ENCODE assay signal across 17 cellular contexts in genomic region chr6:53333439-53334408, GRCh38. TPM values are rescaled to one million over a fixed set of nuclear protein-coding genes. Genes with fewer than 3 reads are reported as not detected.
DNase-seq lines count a peak whose midpoint lies in the region; ATAC-seq and TF ChIP-seq lines count a peak whose summit lies in the region.
"Had no signal": no experiment of that assay in that cellular context is flagged by ENCODE, and none has a peak within 500 bp of the region (broad histone marks: within the 10 kb centered on the region; RNA-seq: fewer than 3 reads in every experiment).

No MANE protein-coding gene starts in this region.

- ATAC-seq in CD4-positive, CD25-positive, alpha-beta regulatory T cell (ENCODE audit: low read depth in 2 of 2), result no peak
- ATAC-seq in GM23338 (no peak), HG03196 (IDR thresholded peaks at IDR 0.05; ENCODE audit: unreplicated experiment) (no peak), HG03442 (IDR thresholded peaks at IDR 0.05; ENCODE audit: unreplicated experiment) (no peak)
- no peak for ATAC-seq in activated CD8-positive, alpha-beta T cell treated with anti-CD3 and anti-CD28 coated beads, Interleukin-2, amount 10 ng/mL, durations not matched to agents 7 days and 5 days
- ATAC-seq: left lung had no signal

- H3K4me1 ChIP-seq in CD4-positive, CD25-positive, alpha-beta regulatory T cell (ENCODE audit: control insufficient read depth, insufficient read depth, low read length, poor library complexity, severe bottlenecking), result peaks cover 92% of the 10 kb centered on the region
- H3K4me1 ChIP-seq in GM23338 (ENCODE audit: insufficient read depth) (peaks cover 38% of the 10 kb centered on the region), liver (ENCODE audit: control insufficient read depth in 4 of 4, insufficient read depth in 4 of 4, low read length in 3 of 4) (peaks cover 2 to 38% (median 23%) of the 10 kb centered on the region in 4 donors), tibial artery (peaks cover 0 to 8% (median 2%) of the 10 kb centered on the region in 4 donors)
- H3K4me1 ChIP-seq: Caco-2 had no signal

- POLR2A ChIA-PET in activated CD8-positive, alpha-beta T cell treated with anti-CD3 and anti-CD28 coated beads, Interleukin-2, amount 10 ng/mL, durations not matched to agents 7 days and 5 days (lab: Charles Lee), result no interaction called here

- peaks cover 34 to 87% (median 71%) of the 10 kb centered on the region in 4 donors for H3K4me1 Mint-ChIP-seq in CD4-positive, CD25-positive, alpha-beta regulatory T cell
- H3K4me1 Mint-ChIP-seq in GM23338, result peaks cover 50% of the 10 kb centered on the region
- H3K4me1 Mint-ChIP-seq in activated CD8-positive, alpha-beta T cell treated with anti-CD3 and anti-CD28 coated beads, Interleukin-2, amount 10 ng/mL, durations not matched to agents 7 days and 5 days (ENCODE audit: low read depth), result peaks cover 71% of the 10 kb centered on the region

- peak overlapping the region; percentile 94 to 100 (median 99) for H3K27ac Mint-ChIP-seq in CD4-positive, CD25-positive, alpha-beta regulatory T cell
- H3K27ac Mint-ChIP-seq in GM23338, result no peak overlapping the region
- H3K27ac Mint-ChIP-seq in activated CD8-positive, alpha-beta T cell treated with anti-CD3 and anti-CD28 coated beads, Interleukin-2, amount 10 ng/mL, durations not matched to agents 7 days and 5 days, result peak overlapping the region; percentile 84

- H3F3A ChIP-seq in GM23338 (replicated peaks; ENCODE audit: low read depth), result no peaks in the 10 kb centered on the region; the same call in 1 of the 2 replicates

- peaks cover 76% of the 10 kb centered on the region for H4K20me1 ChIP-seq in GM23338 (replicated peaks; ENCODE audit: insufficient read depth)

- no peaks in the 10 kb centered on the region for H3K9me2 ChIP-seq in GM23338 (ENCODE audit: insufficient read depth)

- CTCF ChIA-PET in activated CD8-positive, alpha-beta T cell treated with anti-CD3 and anti-CD28 coated beads, Interleukin-2, amount 10 ng/mL, durations not matched to agents 7 days and 5 days (lab: Charles Lee), result no interaction called here

- intact Hi-C loops in tibial artery (cut with DNase I; ENCODE audit: low total_unique reads), result no loop called here

- peak overlapping the region; percentile 50 to 91 (median 82) for H3K4me3 Mint-ChIP-seq in CD4-positive, CD25-positive, alpha-beta regulatory T cell
- H3K4me3 Mint-ChIP-seq in GM23338, result no peak overlapping the region
- H3K4me3 Mint-ChIP-seq in activated CD8-positive, alpha-beta T cell treated with anti-CD3 and anti-CD28 coated beads, Interleukin-2, amount 10 ng/mL, durations not matched to agents 7 days and 5 days, result peak overlapping the region; percentile 16

- DNase-seq in CD4-positive, CD25-positive, alpha-beta regulatory T cell, result no peak
- DNase-seq in GM23338 (ENCODE audit: low spot score) (no peak), NCI-H2081 (lab: John Stamatoyannopoulos, UW) (no peak), tibial artery (no peak)
- no peak for DNase-seq in activated CD8-positive, alpha-beta T cell treated with anti-CD3 and anti-CD28 coated beads, Interleukin-2, amount 10 ng/mL, durations not matched to agents 7 days and 5 days
- DNase-seq: activated CD8-positive, alpha-beta memory T cell treated with anti-CD3 and anti-CD28 coated beads for 24 hours; Caco-2; IMR-90; left lung; NCI-H1417 treated with DMSO at 0.1 percent for 48 hours; NCI-H510A treated with DMSO at 0.1 percent for 48 hours; stomach had no signal

- H3K36me3 Mint-ChIP-seq in CD4-positive, CD25-positive, alpha-beta regulatory T cell, result peaks cover 13% of the 10 kb centered on the region
- H3K36me3 Mint-ChIP-seq in GM23338 (ENCODE audit: low read depth), result peaks cover 8% of the 10 kb centered on the region; the same call in 2 of the 3 replicates
- H3K36me3 Mint-ChIP-seq in activated CD8-positive, alpha-beta T cell treated with anti-CD3 and anti-CD28 coated beads, Interleukin-2, amount 10 ng/mL, durations not matched to agents 7 days and 5 days (ENCODE audit: low read depth), result peaks cover 39% of the 10 kb centered on the region

- WGBS in liver, result 51% methylated on average over 5 of the region's 5 CpGs

- no peak for TF ChIP-seq CTCF in GM23338 (conservative IDR thresholded peaks at IDR 0.05; ENCODE audit: low read depth in 2 of 2)
- TF ChIP-seq CTCF in liver (IDR thresholded peaks at IDR 0.05; ENCODE audit: low read depth, low read length, missing input control), result no peak
- TF ChIP-seq CTCF in tibial artery (IDR thresholded peaks at IDR 0.05), result no peak

- H3K27me3 Mint-ChIP-seq in CD4-positive, CD25-positive, alpha-beta regulatory T cell, result no peaks in the 10 kb centered on the region
- H3K27me3 Mint-ChIP-seq in GM23338 (ENCODE audit: insufficient read depth, low read depth, poor library complexity), result peaks cover 2% of the 10 kb centered on the region
- H3K27me3 Mint-ChIP-seq in activated CD8-positive, alpha-beta T cell treated with anti-CD3 and anti-CD28 coated beads, Interleukin-2, amount 10 ng/mL, durations not matched to agents 7 days and 5 days (ENCODE audit: low read depth), result no peaks in the 10 kb centered on the region

- no peaks in the 10 kb centered on the region for H3K27me3 ChIP-seq in CD4-positive, CD25-positive, alpha-beta regulatory T cell (ENCODE audit: control insufficient read depth, insufficient read depth, low read length)
- H3K27me3 ChIP-seq in GM23338 (ENCODE audit: insufficient read depth) (no peaks in the 10 kb centered on the region), liver (ENCODE audit: control insufficient read depth in 4 of 4, insufficient read depth in 4 of 4, low read length in 3 of 4) (no peaks in the 10 kb centered on the region), tibial artery (no peaks in the 10 kb centered on the region)
- H3K27me3 ChIP-seq: left lung, right atrium auricular region, stomach had no signal

- no peak overlapping the region for H2AFZ ChIP-seq in GM23338

- H3K36me3 ChIP-seq in CD4-positive, CD25-positive, alpha-beta regulatory T cell (ENCODE audit: control insufficient read depth, insufficient read depth, low read length), result no peaks in the 10 kb centered on the region
- H3K36me3 ChIP-seq in GM23338 (ENCODE audit: insufficient read depth) (no peaks in the 10 kb centered on the region), liver (ENCODE audit: control insufficient read depth in 4 of 4, insufficient read depth in 3 of 4, low read depth in 1 of 4, low read length in 3 of 4) (peaks cover 0 to 2% (median under 1%) of the 10 kb centered on the region in 4 donors), tibial artery (peaks cover 0 to 3% (median 0%) of the 10 kb centered on the region in 3 donors)
- H3K36me3 ChIP-seq: left lung, stomach had no signal

- H3K79me2 ChIP-seq in GM23338 (replicated peaks; ENCODE audit: insufficient read depth), result peaks cover 100% of the 10 kb centered on the region

- H3K27ac ChIP-seq in CD4-positive, CD25-positive, alpha-beta regulatory T cell (ENCODE audit: insufficient read depth, low read length, poor library complexity, severe bottlenecking), result peak overlapping the region; percentile 98
- peak overlapping the region; percentile 52 for H3K27ac ChIP-seq in GM23338 (ENCODE audit: low read depth)
- H3K27ac ChIP-seq in liver (ENCODE audit: low read depth in 1 of 2, low read length in 2 of 2), result no peak overlapping the region
- H3K27ac ChIP-seq in tibial artery, result no peak overlapping the region
- H3K27ac ChIP-seq: coronary artery, right atrium auricular region had no signal

- H3K4me3 ChIP-seq in CD4-positive, CD25-positive, alpha-beta regulatory T cell (ENCODE audit: low read depth, low read length), result peak overlapping the region; percentile 83
- H3K4me3 ChIP-seq in GM23338, result no peak overlapping the region
- H3K4me3 ChIP-seq in liver (ENCODE audit: low read depth in 1 of 3, low read length in 3 of 3), result no peak overlapping the region
- H3K4me3 ChIP-seq in tibial artery, result no peak overlapping the region
- H3K4me3 ChIP-seq: coronary artery, left lung, right atrium auricular region, stomach had no signal

- no peak for TF ChIP-seq RAD21 in liver (IDR thresholded peaks at IDR 0.05)

- H3K9ac ChIP-seq in liver (ENCODE audit: low read depth in 1 of 2, low read length in 2 of 2), result no peak overlapping the region

- H3K9me3 Mint-ChIP-seq in CD4-positive, CD25-positive, alpha-beta regulatory T cell, result no peaks in the 10 kb centered on the region
- no peaks in the 10 kb centered on the region for H3K9me3 Mint-ChIP-seq in GM23338
- peaks cover 4% of the 10 kb centered on the region for H3K9me3 Mint-ChIP-seq in activated CD8-positive, alpha-beta T cell treated with anti-CD3 and anti-CD28 coated beads, Interleukin-2, amount 10 ng/mL, durations not matched to agents 7 days and 5 days (ENCODE audit: insufficient read depth)

- no peaks in the 10 kb centered on the region for H3K9me3 ChIP-seq in CD4-positive, CD25-positive, alpha-beta regulatory T cell (ENCODE audit: control insufficient read depth in 2 of 2, low read length in 2 of 2)
- H3K9me3 ChIP-seq in liver (ENCODE audit: control insufficient read depth in 4 of 4, low read length in 3 of 4) (no peaks in the 10 kb centered on the region), tibial artery (no peaks in the 10 kb centered on the region)
- H3K9me3 ChIP-seq: Caco-2, left lung, right atrium auricular region, stomach had no signal

- no peak overlapping the region for H3K4me2 ChIP-seq in GM23338

TF ChIP-seq in GM23338, 12 proteins besides CTCF, POLR2A, EP300 and RAD21:
- no peak for TF ChIP-seq NANOG (IDR thresholded peaks at IDR 0.05; ENCODE audit: borderline replicate concordance)

TF ChIP-seq in liver, 16 proteins besides CTCF, POLR2A, EP300 and RAD21:
- no peak for TF ChIP-seq ATF3 (IDR thresholded peaks at IDR 0.05)
- TF ChIP-seq FOXA1 (IDR thresholded peaks at IDR 0.05), result peak; percentile 36
- TF ChIP-seq HNF4A (conservative IDR thresholded peaks at IDR 0.05), result peak in 1 of 2 donors; percentile 18
- no peak for TF ChIP-seq JUND (IDR thresholded peaks at IDR 0.05)
- TF ChIP-seq FOXA2 (IDR thresholded peaks at IDR 0.05), result peak; percentile 82

RNA-seq across cellular contexts. Expression of gene ELOVL5, which starts 15.0 kb away (rescaled TPM):
- 201 TPM for total RNA-seq in CD4-positive, CD25-positive, alpha-beta regulatory T cell
- 100 to 1,000 TPM; 139 to 175 (median 154) TPM for polyA plus RNA-seq in CD4-positive, CD25-positive, alpha-beta regulatory T cell
- total RNA-seq in GM23338 (2014; rRNA removed; shearing (Covaris generic)), result 169 and 180 TPM in 2 replicates
- polyA plus RNA-seq in GM23338 (2016; fragmentation: Nextera tagmentation; extraction: Ambion mirVana), result 66.9 and 83.3 TPM in 2 replicates
- total RNA-seq in activated CD8-positive, alpha-beta T cell treated with anti-CD3 and anti-CD28 coated beads, Interleukin-2, amount 10 ng/mL, durations not matched to agents 7 days and 5 days, result 100 to 1,000 TPM; 116 TPM
- 10 to 100 TPM; 61.2 to 77.8 TPM for total RNA-seq in liver
- 10 to 100 TPM; 22.1 to 54.4 TPM for polyA plus RNA-seq in liver

Comparison
In these comparisons a context has a peak if more than half of its experiments do, and no peak if none do; other contexts are left out.
1. H3K27ac ChIP-seq: peak in CD4-positive, CD25-positive, alpha-beta regulatory T cell (single experiment) and GM23338 (single experiment); none in liver (0 of 2) and tibial artery (0 of 2).